Comparison of ENCODE assay signal across 8 cellular contexts in the genomic region with DNA sequence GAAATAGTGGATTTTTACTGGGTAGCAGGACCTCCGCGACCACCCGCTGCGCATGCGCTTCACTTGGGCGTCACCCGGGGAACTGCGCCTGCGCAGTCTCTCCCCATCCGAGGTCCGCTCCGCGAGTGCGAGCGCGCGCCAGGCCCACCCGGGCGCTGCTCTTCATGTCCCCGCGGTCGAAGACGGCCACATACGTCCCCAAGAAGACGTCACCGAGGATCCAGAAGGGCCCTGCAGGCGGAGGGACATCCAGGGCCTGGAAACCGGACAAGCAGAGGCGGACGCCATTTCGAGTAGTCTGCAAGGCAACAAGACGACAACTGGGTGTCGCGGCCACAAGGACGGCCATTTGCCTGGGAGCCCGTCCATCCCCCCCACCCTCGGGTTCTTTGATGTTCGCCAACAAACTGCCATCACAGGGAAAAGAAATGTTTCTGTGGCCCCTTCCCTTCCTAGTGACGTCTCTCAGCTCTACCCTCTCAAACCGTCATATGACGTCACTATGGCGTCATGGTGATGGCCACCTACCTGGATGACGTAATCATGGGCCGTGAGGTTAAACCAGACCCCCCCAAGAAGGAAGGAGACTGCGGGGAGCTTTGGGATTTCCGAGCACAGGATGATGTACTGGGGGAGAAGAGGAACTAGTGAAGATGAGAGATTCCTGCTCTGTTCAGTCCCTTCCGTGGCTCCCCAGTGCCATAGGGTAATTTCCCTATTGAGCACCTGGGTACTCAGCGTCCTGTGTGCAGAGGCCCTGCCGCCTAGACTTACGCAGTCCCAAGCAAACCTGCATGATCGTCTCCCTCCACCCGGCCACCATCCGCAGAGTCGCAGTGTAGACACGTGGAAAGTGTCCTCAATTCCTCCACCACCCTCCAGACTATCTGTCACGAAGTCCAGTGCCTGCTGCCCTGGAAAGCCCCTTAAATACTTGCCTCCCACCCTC. TPM values are rescaled to one million over a fixed set of nuclear protein-coding genes. Genes with fewer than 3 reads are reported as not detected.
DNase-seq lines count a peak whose midpoint lies in the region; ATAC-seq and TF ChIP-seq lines count a peak whose summit lies in the region.

No MANE protein-coding gene starts in this region.

- no peaks in the 10 kb centered on the region for H3K36me3 ChIP-seq in gastrocnemius medialis

- no peak for TF ChIP-seq CTCF in GM12864 (IDR thresholded peaks at IDR 0.05; ENCODE audit: low read depth, low read length, missing control alignments)
- no peak for TF ChIP-seq CTCF in foreskin fibroblast (IDR thresholded peaks at IDR 0.05; ENCODE audit: low read depth, low read length)
- no peak for TF ChIP-seq CTCF in gastrocnemius medialis (IDR thresholded peaks at IDR 0.05 in 4 of 5, conservative IDR thresholded peaks at IDR 0.05 in 1 of 5)

- ATAC-seq in gastrocnemius medialis (no peak), GM19324 (IDR thresholded peaks at IDR 0.05; ENCODE audit: low FRiP score, unreplicated experiment) (no peak), HG02763 (IDR thresholded peaks at IDR 0.05; ENCODE audit: unreplicated experiment) (no peak)

- intact Hi-C loops in gastrocnemius medialis (cut with DNase I; ENCODE audit: low total_unique reads): loop anchor here (5.0 kb wide), 1 partner anchor 739 kb away; no protein-coding TSS in a partner anchor

- in situ Hi-C loops in gastrocnemius medialis (cut with MboI; ENCODE audit: low sequenced_read_pairs in 4 of 4): loop anchor here in 3 of 4 donors (5.0 to 25.0 kb wide), 3 partner anchors 104 to 429 kb away; no protein-coding TSS in a partner anchor

- H3K27me3 ChIP-seq in gastrocnemius medialis: no peaks in the 10 kb centered on the region

- H3K4me1 ChIP-seq in gastrocnemius medialis: peaks cover 0 to 6% of the 10 kb centered on the region in 2 donors

- peak in 1 of 2 donors; percentile 25 for TF ChIP-seq POLR2A in gastrocnemius medialis (IDR thresholded peaks at IDR 0.05)

- H3K4me3 ChIP-seq in GM12864 (ENCODE audit: low read depth, low read length) (peak overlapping the region; percentile 66), foreskin fibroblast (ENCODE audit: low read depth in 1 of 2, low read length in 2 of 2) (peak overlapping the region; percentile 34 to 59), gastrocnemius medialis (peak overlapping the region; percentile 44 to 74 (median 66))

- DNase-seq in GM12864 (ENCODE audit: low read depth) (no peak), NCI-H69 (lab: John Stamatoyannopoulos, UW) (peak; percentile 78), foreskin fibroblast (peak in 1 of 2 donors; percentile 74), gastrocnemius medialis (no peak), SKM-1 (lab: John Stamatoyannopoulos, UW; ENCODE audit: unreplicated experiment) (no peak)
- DNase-seq in activated T-helper 1 cell treated with anti-CD3 and anti-CD28 coated beads, Interleukin-2, amount 50 U/mL, for 16 hours (ENCODE audit: low read depth in 1 of 2, low spot score in 1 of 2): peak; percentile 47 to 65

- no peaks in the 10 kb centered on the region for H3K9me3 ChIP-seq in gastrocnemius medialis

- H3K27ac ChIP-seq in gastrocnemius medialis: peak overlapping the region; percentile 56 to 82 (median 78)

RNA-seq across cellular contexts. Expression of a gene that starts 6.7 kb away (rescaled TPM):
- total RNA-seq in gastrocnemius medialis: under 1 TPM in 1 of 4 donors, not detected in 3; 0.09 TPM

RNA-seq across cellular contexts. Expression of a gene that starts 17.5 kb away (rescaled TPM):
- total RNA-seq in gastrocnemius medialis: 100 to 1,000 TPM; 155 to 232 (median 200) TPM

RNA-seq across cellular contexts. Expression of a gene that starts 25.4 kb away (rescaled TPM):
- total RNA-seq in gastrocnemius medialis: 10 to 100 TPM in 1 of 4 donors, 1 to 10 TPM in 3; 4.0 to 18.3 (median 6.0) TPM

RNA-seq across cellular contexts. Expression of a gene that starts 29.6 kb away (rescaled TPM):
- 1 to 10 TPM in 1 of 4 donors, under 1 TPM in 3; 0.25 to 1.4 (median 0.53) TPM for total RNA-seq in gastrocnemius medialis

RNA-seq across cellular contexts. Expression of a gene that starts 60.0 kb away (rescaled TPM):
- under 1 TPM in 1 of 4 donors, not detected in 3; 0.15 TPM for total RNA-seq in gastrocnemius medialis

Comparison
In these comparisons a context has a peak if more than half of its experiments do, and no peak if none do; other contexts are left out.
1. DNase-seq: peak in NCI-H69 (single experiment) and activated T-helper 1 cell treated with anti-CD3 and anti-CD28 coated beads, Interleukin-2, amount 50 U/mL, for 16 hours (2 of 2); none in GM12864 (single experiment), gastrocnemius medialis (0 of 2) and SKM-1 (single experiment).
2. Peak in every context shown above with its lines, with median percentiles within 50 percentile points of each other: H3K4me3 ChIP-seq.